In the genomic region with DNA sequence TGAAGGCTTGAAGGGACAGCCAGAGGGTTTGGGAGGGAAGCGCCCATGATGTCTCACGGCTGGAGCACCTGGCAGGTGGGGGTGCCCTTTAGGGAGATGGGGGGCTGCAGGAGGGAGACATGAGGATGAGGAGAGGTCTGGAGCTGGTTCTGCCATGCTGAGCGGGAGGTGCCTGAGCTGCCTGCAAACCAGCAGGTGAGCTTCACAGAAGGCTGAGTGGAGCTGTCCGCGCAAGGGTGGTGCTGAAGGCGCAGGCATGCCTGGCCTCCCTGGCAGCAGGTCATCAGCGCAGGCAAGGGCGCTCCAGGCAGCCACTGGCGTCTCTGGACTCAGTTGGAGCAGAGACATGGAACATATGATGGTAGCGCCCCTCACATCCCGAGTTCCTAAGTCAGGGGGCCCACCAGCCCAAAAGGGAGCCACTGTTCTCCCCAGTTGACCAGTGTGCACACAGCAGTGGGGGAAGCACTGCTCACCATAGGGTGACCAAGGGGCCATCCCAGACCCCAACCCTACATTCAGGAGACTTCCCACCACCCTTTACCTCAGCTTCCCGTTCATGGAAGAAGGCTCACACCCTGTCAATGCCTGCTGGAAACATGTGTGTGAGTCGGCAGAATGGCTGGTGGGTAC, we compare ENCODE assay signal across 1 cellular context.
TF ChIP-seq lines count a peak whose summit lies in the region.

No MANE protein-coding gene starts in this region.

TF ChIP-seq in HepG2, 621 proteins besides CTCF, POLR2A, EP300 and RAD21 (continued from another document and continues in another):
- TF ChIP-seq, protein P1, sequence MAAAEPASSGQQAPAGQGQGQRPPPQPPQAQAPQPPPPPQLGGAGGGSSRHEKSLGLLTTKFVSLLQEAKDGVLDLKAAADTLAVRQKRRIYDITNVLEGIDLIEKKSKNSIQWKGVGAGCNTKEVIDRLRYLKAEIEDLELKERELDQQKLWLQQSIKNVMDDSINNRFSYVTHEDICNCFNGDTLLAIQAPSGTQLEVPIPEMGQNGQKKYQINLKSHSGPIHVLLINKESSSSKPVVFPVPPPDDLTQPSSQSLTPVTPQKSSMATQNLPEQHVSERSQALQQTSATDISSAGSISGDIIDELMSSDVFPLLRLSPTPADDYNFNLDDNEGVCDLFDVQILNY (CRISPR knock-in tag; conservative IDR thresholded peaks at IDR 0.05): peak; percentile 83
- no peak for TF ChIP-seq SKI (IDR thresholded peaks at IDR 0.05; ENCODE audit: partially characterized antibody)
- TF ChIP-seq, protein P2, sequence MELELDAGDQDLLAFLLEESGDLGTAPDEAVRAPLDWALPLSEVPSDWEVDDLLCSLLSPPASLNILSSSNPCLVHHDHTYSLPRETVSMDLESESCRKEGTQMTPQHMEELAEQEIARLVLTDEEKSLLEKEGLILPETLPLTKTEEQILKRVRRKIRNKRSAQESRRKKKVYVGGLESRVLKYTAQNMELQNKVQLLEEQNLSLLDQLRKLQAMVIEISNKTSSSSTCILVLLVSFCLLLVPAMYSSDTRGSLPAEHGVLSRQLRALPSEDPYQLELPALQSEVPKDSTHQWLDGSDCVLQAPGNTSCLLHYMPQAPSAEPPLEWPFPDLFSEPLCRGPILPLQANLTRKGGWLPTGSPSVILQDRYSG (CRISPR knock-in tag; IDR thresholded peaks at IDR 0.05): peak; percentile 60; the same call in 1 of the 2 replicates
- TF ChIP-seq, protein P3, sequence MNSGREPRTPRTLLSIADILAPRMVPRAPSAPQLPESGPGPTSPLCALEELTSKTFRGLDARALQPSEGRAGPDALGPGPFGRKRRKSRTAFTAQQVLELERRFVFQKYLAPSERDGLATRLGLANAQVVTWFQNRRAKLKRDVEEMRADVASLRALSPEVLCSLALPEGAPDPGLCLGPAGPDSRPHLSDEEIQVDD (CRISPR knock-in tag; IDR thresholded peaks at IDR 0.05; ENCODE audit: borderline replicate concordance): peak; percentile 93; the same call in 1 of the 2 replicates
- peak; percentile 90 for TF ChIP-seq ZNF12 (CRISPR knock-in tag; IDR thresholded peaks at IDR 0.05)
- TF ChIP-seq SP1 (IDR thresholded peaks at IDR 0.05): no peak
- peak; percentile 64 for TF ChIP-seq SP1 (CRISPR knock-in tag; IDR thresholded peaks at IDR 0.05)
- TF ChIP-seq ZNF367 (CRISPR knock-in tag; IDR thresholded peaks at IDR 0.05; ENCODE audit: borderline replicate concordance): 0 out of 2 replicates have a peak, but pooled peaks have one; percentile 18
- no peak for TF ChIP-seq GABPA (IDR thresholded peaks at IDR 0.05; ENCODE audit: low read depth, low read length)
- no peak for TF ChIP-seq GABPA (CRISPR knock-in tag; IDR thresholded peaks at IDR 0.05; ENCODE audit: low read depth)
- no peak for TF ChIP-seq ZNF260 (CRISPR knock-in tag; IDR thresholded peaks at IDR 0.05; ENCODE audit: borderline replicate concordance, low read depth)
- peak; percentile 96 for TF ChIP-seq HDAC2 (CRISPR knock-in tag; IDR thresholded peaks at IDR 0.05)
- no peak; the same call in 1 of the 2 replicates for TF ChIP-seq RFX3 (CRISPR knock-in tag; IDR thresholded peaks at IDR 0.05)
- TF ChIP-seq SMARCC2 (IDR thresholded peaks at IDR 0.05): no peak
- no peak for TF ChIP-seq TP53 (CRISPR knock-in tag; conservative IDR thresholded peaks at IDR 0.05)
- TF ChIP-seq PCBP2 (optimal IDR thresholded peaks at IDR 0.05; ENCODE audit: low read depth, low read length, poor library complexity, severe bottlenecking): no peak
- no peak for TF ChIP-seq FOXP1 (IDR thresholded peaks at IDR 0.05)
- no peak for TF ChIP-seq FOXP1 (CRISPR knock-in tag; IDR thresholded peaks at IDR 0.05)
- TF ChIP-seq PTBP1 (IDR thresholded peaks at IDR 0.05; ENCODE audit: low read depth, low read length, poor library complexity, severe bottlenecking): peak; percentile 65
- no peak for TF ChIP-seq ATF1 (CRISPR knock-in tag; IDR thresholded peaks at IDR 0.05)
- TF ChIP-seq, protein P4, sequence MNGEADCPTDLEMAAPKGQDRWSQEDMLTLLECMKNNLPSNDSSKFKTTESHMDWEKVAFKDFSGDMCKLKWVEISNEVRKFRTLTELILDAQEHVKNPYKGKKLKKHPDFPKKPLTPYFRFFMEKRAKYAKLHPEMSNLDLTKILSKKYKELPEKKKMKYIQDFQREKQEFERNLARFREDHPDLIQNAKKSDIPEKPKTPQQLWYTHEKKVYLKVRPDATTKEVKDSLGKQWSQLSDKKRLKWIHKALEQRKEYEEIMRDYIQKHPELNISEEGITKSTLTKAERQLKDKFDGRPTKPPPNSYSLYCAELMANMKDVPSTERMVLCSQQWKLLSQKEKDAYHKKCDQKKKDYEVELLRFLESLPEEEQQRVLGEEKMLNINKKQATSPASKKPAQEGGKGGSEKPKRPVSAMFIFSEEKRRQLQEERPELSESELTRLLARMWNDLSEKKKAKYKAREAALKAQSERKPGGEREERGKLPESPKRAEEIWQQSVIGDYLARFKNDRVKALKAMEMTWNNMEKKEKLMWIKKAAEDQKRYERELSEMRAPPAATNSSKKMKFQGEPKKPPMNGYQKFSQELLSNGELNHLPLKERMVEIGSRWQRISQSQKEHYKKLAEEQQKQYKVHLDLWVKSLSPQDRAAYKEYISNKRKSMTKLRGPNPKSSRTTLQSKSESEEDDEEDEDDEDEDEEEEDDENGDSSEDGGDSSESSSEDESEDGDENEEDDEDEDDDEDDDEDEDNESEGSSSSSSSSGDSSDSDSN (CRISPR knock-in tag; IDR thresholded peaks at IDR 0.05): peak; percentile 63; the same call in 1 of the 2 replicates
- TF ChIP-seq SNRNP70 (IDR thresholded peaks at IDR 0.05; ENCODE audit: low read depth, low read length): no peak
- TF ChIP-seq ZNF3 (CRISPR knock-in tag; IDR thresholded peaks at IDR 0.05): 0 out of 2 replicates have a peak, but pooled peaks have one; percentile 42
- 0 out of 2 replicates have a peak, but pooled peaks have one; percentile 67 for TF ChIP-seq ZNF761 (CRISPR knock-in tag; conservative IDR thresholded peaks at IDR 0.05)
- no peak for TF ChIP-seq DR1 (CRISPR knock-in tag; IDR thresholded peaks at IDR 0.05)
- TF ChIP-seq ARNT (IDR thresholded peaks at IDR 0.05): no peak
- TF ChIP-seq, protein P5, sequence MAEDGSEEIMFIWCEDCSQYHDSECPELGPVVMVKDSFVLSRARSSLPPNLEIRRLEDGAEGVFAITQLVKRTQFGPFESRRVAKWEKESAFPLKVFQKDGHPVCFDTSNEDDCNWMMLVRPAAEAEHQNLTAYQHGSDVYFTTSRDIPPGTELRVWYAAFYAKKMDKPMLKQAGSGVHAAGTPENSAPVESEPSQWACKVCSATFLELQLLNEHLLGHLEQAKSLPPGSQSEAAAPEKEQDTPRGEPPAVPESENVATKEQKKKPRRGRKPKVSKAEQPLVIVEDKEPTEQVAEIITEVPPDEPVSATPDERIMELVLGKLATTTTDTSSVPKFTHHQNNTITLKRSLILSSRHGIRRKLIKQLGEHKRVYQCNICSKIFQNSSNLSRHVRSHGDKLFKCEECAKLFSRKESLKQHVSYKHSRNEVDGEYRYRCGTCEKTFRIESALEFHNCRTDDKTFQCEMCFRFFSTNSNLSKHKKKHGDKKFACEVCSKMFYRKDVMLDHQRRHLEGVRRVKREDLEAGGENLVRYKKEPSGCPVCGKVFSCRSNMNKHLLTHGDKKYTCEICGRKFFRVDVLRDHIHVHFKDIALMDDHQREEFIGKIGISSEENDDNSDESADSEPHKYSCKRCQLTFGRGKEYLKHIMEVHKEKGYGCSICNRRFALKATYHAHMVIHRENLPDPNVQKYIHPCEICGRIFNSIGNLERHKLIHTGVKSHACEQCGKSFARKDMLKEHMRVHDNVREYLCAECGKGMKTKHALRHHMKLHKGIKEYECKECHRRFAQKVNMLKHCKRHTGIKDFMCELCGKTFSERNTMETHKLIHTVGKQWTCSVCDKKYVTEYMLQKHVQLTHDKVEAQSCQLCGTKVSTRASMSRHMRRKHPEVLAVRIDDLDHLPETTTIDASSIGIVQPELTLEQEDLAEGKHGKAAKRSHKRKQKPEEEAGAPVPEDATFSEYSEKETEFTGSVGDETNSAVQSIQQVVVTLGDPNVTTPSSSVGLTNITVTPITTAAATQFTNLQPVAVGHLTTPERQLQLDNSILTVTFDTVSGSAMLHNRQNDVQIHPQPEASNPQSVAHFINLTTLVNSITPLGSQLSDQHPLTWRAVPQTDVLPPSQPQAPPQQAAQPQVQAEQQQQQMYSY (CRISPR knock-in tag; IDR thresholded peaks at IDR 0.05): no peak
- TF ChIP-seq, protein P6, sequence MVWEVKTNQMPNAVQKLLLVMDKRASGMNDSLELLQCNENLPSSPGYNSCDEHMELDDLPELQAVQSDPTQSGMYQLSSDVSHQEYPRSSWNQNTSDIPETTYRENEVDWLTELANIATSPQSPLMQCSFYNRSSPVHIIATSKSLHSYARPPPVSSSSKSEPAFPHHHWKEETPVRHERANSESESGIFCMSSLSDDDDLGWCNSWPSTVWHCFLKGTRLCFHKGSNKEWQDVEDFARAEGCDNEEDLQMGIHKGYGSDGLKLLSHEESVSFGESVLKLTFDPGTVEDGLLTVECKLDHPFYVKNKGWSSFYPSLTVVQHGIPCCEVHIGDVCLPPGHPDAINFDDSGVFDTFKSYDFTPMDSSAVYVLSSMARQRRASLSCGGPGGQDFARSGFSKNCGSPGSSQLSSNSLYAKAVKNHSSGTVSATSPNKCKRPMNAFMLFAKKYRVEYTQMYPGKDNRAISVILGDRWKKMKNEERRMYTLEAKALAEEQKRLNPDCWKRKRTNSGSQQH (CRISPR knock-in tag; IDR thresholded peaks at IDR 0.05; ENCODE audit: low read depth): peak; percentile 98; the same call in 1 of the 2 replicates
- no peak for TF ChIP-seq NCOA1 (CRISPR knock-in tag; IDR thresholded peaks at IDR 0.05)
- TF ChIP-seq, protein P7, sequence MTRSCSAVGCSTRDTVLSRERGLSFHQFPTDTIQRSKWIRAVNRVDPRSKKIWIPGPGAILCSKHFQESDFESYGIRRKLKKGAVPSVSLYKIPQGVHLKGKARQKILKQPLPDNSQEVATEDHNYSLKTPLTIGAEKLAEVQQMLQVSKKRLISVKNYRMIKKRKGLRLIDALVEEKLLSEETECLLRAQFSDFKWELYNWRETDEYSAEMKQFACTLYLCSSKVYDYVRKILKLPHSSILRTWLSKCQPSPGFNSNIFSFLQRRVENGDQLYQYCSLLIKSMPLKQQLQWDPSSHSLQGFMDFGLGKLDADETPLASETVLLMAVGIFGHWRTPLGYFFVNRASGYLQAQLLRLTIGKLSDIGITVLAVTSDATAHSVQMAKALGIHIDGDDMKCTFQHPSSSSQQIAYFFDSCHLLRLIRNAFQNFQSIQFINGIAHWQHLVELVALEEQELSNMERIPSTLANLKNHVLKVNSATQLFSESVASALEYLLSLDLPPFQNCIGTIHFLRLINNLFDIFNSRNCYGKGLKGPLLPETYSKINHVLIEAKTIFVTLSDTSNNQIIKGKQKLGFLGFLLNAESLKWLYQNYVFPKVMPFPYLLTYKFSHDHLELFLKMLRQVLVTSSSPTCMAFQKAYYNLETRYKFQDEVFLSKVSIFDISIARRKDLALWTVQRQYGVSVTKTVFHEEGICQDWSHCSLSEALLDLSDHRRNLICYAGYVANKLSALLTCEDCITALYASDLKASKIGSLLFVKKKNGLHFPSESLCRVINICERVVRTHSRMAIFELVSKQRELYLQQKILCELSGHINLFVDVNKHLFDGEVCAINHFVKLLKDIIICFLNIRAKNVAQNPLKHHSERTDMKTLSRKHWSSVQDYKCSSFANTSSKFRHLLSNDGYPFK (CRISPR knock-in tag; IDR thresholded peaks at IDR 0.05; ENCODE audit: borderline replicate concordance): peak; percentile 61
- TF ChIP-seq PLRG1 (conservative IDR thresholded peaks at IDR 0.05): no peak
- peak; percentile 38; the same call in 1 of the 2 replicates for TF ChIP-seq MAF1 (CRISPR knock-in tag; IDR thresholded peaks at IDR 0.05; ENCODE audit: borderline replicate concordance)
- TF ChIP-seq ZNF557 (CRISPR knock-in tag; IDR thresholded peaks at IDR 0.05): peak; percentile 96; the same call in 1 of the 2 replicates
- TF ChIP-seq FOSL1 (CRISPR knock-in tag; IDR thresholded peaks at IDR 0.05; ENCODE audit: borderline replicate concordance): no peak
- no peak for TF ChIP-seq ZEB1 (IDR thresholded peaks at IDR 0.05; ENCODE audit: insufficient replicate concordance, low read depth)
- TF ChIP-seq TCF12 (IDR thresholded peaks at IDR 0.05): no peak
- no peak for TF ChIP-seq TCF12 (CRISPR knock-in tag; IDR thresholded peaks at IDR 0.05)
- TF ChIP-seq TARDBP (CRISPR knock-in tag; IDR thresholded peaks at IDR 0.05): peak; percentile 23; the same call in 1 of the 2 replicates
- peak; percentile 91 for TF ChIP-seq NFKBIZ (CRISPR knock-in tag; IDR thresholded peaks at IDR 0.05)
- peak; percentile 88; the same call in 1 of the 2 replicates for TF ChIP-seq ZNF468 (CRISPR knock-in tag; IDR thresholded peaks at IDR 0.05)
- TF ChIP-seq, protein P8, sequence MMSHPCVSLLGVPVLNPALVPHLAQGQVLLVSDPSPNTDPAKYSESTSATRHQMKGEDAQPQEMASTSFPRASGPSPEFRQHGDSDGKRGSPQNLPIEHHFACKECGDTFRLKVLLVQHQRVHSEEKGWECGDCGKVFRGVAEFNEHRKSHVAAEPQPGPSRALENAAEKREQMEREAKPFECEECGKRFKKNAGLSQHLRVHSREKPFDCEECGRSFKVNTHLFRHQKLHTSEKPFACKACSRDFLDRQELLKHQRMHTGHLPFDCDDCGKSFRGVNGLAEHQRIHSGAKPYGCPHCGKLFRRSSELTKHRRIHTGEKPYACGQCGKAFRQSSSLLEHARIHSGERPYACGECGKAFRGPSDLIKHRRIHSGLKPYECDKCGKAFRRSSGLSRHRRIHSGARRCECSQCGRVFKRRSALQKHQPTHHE (CRISPR knock-in tag; IDR thresholded peaks at IDR 0.05; ENCODE audit: borderline replicate concordance): no peak
- TF ChIP-seq, protein P9, sequence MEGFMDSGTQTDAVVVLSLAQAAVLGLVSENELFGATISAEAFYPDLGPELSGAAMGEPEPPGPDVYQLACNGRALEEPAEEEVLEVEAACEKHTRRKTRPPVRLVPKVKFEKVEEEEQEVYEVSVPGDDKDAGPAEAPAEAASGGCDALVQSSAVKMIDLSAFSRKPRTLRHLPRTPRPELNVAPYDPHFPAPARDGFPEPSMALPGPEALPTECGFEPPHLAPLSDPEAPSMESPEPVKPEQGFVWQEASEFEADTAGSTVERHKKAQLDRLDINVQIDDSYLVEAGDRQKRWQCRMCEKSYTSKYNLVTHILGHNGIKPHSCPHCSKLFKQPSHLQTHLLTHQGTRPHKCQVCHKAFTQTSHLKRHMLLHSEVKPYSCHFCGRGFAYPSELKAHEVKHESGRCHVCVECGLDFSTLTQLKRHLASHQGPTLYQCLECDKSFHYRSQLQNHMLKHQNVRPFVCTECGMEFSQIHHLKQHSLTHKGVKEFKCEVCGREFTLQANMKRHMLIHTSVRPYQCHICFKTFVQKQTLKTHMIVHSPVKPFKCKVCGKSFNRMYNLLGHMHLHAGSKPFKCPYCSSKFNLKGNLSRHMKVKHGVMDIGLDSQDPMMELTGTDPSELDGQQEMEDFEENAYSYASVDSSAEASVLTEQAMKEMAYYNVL (CRISPR knock-in tag; IDR thresholded peaks at IDR 0.05; ENCODE audit: borderline replicate concordance): 0 out of 2 replicates have a peak, but pooled peaks have one; percentile 28
- TF ChIP-seq, protein P10, sequence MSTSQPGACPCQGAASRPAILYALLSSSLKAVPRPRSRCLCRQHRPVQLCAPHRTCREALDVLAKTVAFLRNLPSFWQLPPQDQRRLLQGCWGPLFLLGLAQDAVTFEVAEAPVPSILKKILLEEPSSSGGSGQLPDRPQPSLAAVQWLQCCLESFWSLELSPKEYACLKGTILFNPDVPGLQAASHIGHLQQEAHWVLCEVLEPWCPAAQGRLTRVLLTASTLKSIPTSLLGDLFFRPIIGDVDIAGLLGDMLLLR (CRISPR knock-in tag; IDR thresholded peaks at IDR 0.05): peak; percentile 49; the same call in 1 of the 2 replicates
- peak; percentile 86; the same call in 1 of the 2 replicates for TF ChIP-seq HOXA9 (CRISPR knock-in tag; IDR thresholded peaks at IDR 0.05; ENCODE audit: borderline replicate concordance)
- peak; percentile 86; the same call in 1 of the 2 replicates for TF ChIP-seq ZNF292 (CRISPR knock-in tag; IDR thresholded peaks at IDR 0.05; ENCODE audit: borderline replicate concordance, low read depth)
- no peak for TF ChIP-seq ADNP (CRISPR knock-in tag; IDR thresholded peaks at IDR 0.05)
- no peak for TF ChIP-seq NR2F1 (CRISPR knock-in tag; IDR thresholded peaks at IDR 0.05)
- peak; percentile 68 for TF ChIP-seq FOSL2 (CRISPR knock-in tag; IDR thresholded peaks at IDR 0.05)
